ENCODE assay signal across 19 cellular contexts in genomic region chr7:148336411-148336810, GRCh38.
DNase-seq lines count a peak whose midpoint lies in the region; ATAC-seq and TF ChIP-seq lines count a peak whose summit lies in the region.
"Had no signal": no experiment of that assay in that cellular context is flagged by ENCODE, and none has a peak within 500 bp of the region (broad histone marks: within the 10 kb centered on the region; RNA-seq: fewer than 3 reads in every experiment).

No MANE protein-coding gene starts in this region.

- no peak for ATAC-seq in HG02610 (IDR thresholded peaks at IDR 0.05; ENCODE audit: unreplicated experiment)
- ATAC-seq: GM12878, K562 had no signal

- H3K36me3 Mint-ChIP-seq in endodermal cell (ENCODE audit: low read depth): peaks cover 3% of the 10 kb centered on the region
- H3K36me3 Mint-ChIP-seq in CD14-positive monocyte: no peaks in the 10 kb centered on the region
- H3K36me3 Mint-ChIP-seq in activated naive CD4-positive, alpha-beta T cell treated with anti-CD3 and anti-CD28 coated beads for 36 hours (ENCODE audit: low read depth): no peaks in the 10 kb centered on the region
- H3K36me3 Mint-ChIP-seq: CD4-positive, alpha-beta memory T cell had no signal

- H3K27ac Mint-ChIP-seq in endodermal cell (peak overlapping the region; percentile 95), CD14-positive monocyte (no peak overlapping the region)
- H3K27ac Mint-ChIP-seq in activated naive CD4-positive, alpha-beta T cell treated with anti-CD3 and anti-CD28 coated beads for 36 hours: no peak overlapping the region
- H3K27ac Mint-ChIP-seq: CD4-positive, alpha-beta memory T cell had no signal

- H3K4me1 ChIP-seq in endodermal cell (ENCODE audit: control insufficient read depth, insufficient read depth, low read length) (peaks cover 21% of the 10 kb centered on the region), mesodermal cell (ENCODE audit: control insufficient read depth, insufficient read depth, low read length, poor library complexity, severe bottlenecking) (peaks cover 56% of the 10 kb centered on the region)

- H3K9me3 ChIP-seq in endodermal cell (ENCODE audit: control insufficient read depth, low read length) (no peaks in the 10 kb centered on the region), mesodermal cell (ENCODE audit: control insufficient read depth, low read length) (no peaks in the 10 kb centered on the region)
- H3K9me3 ChIP-seq: HAP-1 had no signal

- H3K36me3 ChIP-seq in endodermal cell (ENCODE audit: control insufficient read depth, insufficient read depth, low read length) (peaks cover under 1% of the 10 kb centered on the region), mesodermal cell (ENCODE audit: control insufficient read depth, insufficient read depth, low read length) (no peaks in the 10 kb centered on the region)
- H3K36me3 ChIP-seq: HAP-1 had no signal

- H3K9ac ChIP-seq in endodermal cell (ENCODE audit: extremely low read depth, low read length, poor library complexity, severe bottlenecking): no peak overlapping the region

- CTCF ChIA-PET in activated naive CD4-positive, alpha-beta T cell treated with anti-CD3 and anti-CD28 coated beads for 36 hours (lab: Charles Lee): no interaction called here

- 33 to 57% methylated on average over 1 to 3 of the region's 3 CpGs for WGBS in endodermal cell (ENCODE audit: insufficient coverage in 1 of 2, insufficient read length in 1 of 2), 2 experiments
- 30% methylated on average over 2 of the region's 3 CpGs; no CpG with 5 or more reads in 1 of the 2 experiments for WGBS in mesodermal cell (ENCODE audit: insufficient coverage in 2 of 2), 2 experiments

- H3K27me3 ChIP-seq in endodermal cell (ENCODE audit: control insufficient read depth, insufficient read depth, low read length, poor library complexity, severe bottlenecking): no peaks in the 10 kb centered on the region

- H3K4me3 ChIP-seq in endodermal cell (ENCODE audit: low read length) (peak overlapping the region; percentile 99), mesodermal cell (ENCODE audit: extremely low read depth, insufficient read depth, low read length, poor library complexity, severe bottlenecking) (no peak overlapping the region)
- H3K4me3 ChIP-seq: GM12878, HAP-1, K562 had no signal

- H3K4me1 Mint-ChIP-seq in endodermal cell (peaks cover 53% of the 10 kb centered on the region), CD14-positive monocyte (peaks cover 3% of the 10 kb centered on the region)
- peaks cover 13% of the 10 kb centered on the region for H3K4me1 Mint-ChIP-seq in activated naive CD4-positive, alpha-beta T cell treated with anti-CD3 and anti-CD28 coated beads for 36 hours (ENCODE audit: low read depth)

- peak; percentile 6 for DNase-seq in A172 (ENCODE audit: low spot score)
- peak; percentile 8 for DNase-seq in M059J (ENCODE audit: low read depth)
- DNase-seq in endodermal cell: no peak
- DNase-seq in CD14-positive monocyte (ENCODE audit: low spot score): no peak
- DNase-seq in activated naive CD4-positive, alpha-beta T cell treated with anti-CD3 and anti-CD28 coated beads for 36 hours: no peak
- no peak for DNase-seq in NCI-H1092 (lab: John Stamatoyannopoulos, UW)
- DNase-seq: CD4-positive, alpha-beta memory T cell; EL; MV-4-11; NCI-H187; NCI-H2107; NCI-H510A treated with DMSO at 0.1 percent for 48 hours; NCI-H774; OCI-M1 had no signal

- no peak for TF ChIP-seq CTCF in endodermal cell (conservative IDR thresholded peaks at IDR 0.05)
- TF ChIP-seq CTCF in CD14-positive monocyte (IDR thresholded peaks at IDR 0.05): no peak

- H3K27me3 Mint-ChIP-seq in endodermal cell (ENCODE audit: insufficient read depth): no peaks in the 10 kb centered on the region
- peaks cover 42 to 53% (median 42%) of the 10 kb centered on the region in 3 donors for H3K27me3 Mint-ChIP-seq in CD14-positive monocyte (ENCODE audit: low read depth in 3 of 3)
- H3K27me3 Mint-ChIP-seq in activated naive CD4-positive, alpha-beta T cell treated with anti-CD3 and anti-CD28 coated beads for 36 hours (ENCODE audit: low read depth): peaks cover 50% of the 10 kb centered on the region

- H3K27ac ChIP-seq in endodermal cell (ENCODE audit: low read depth, low read length) (no peak overlapping the region), mesodermal cell (ENCODE audit: low read depth, low read length, severe bottlenecking) (peak overlapping the region; percentile 58)

- H3K4me3 Mint-ChIP-seq in endodermal cell (no peak overlapping the region), CD14-positive monocyte (no peak overlapping the region)
- H3K4me3 Mint-ChIP-seq in activated naive CD4-positive, alpha-beta T cell treated with anti-CD3 and anti-CD28 coated beads for 36 hours: no peak overlapping the region

- intact Hi-C loops in CD14-positive monocyte (cut with micrococcal nuclease): no loop called here
- intact Hi-C loops in activated naive CD4-positive, alpha-beta T cell treated with anti-CD3 and anti-CD28 coated beads for 36 hours (cut with micrococcal nuclease): no loop called here

- peaks cover 3% of the 10 kb centered on the region for H3K9me3 Mint-ChIP-seq in endodermal cell
- H3K9me3 Mint-ChIP-seq in CD14-positive monocyte: peaks cover 2 to 10% (median 3%) of the 10 kb centered on the region in 7 donors
- peaks cover 2% of the 10 kb centered on the region for H3K9me3 Mint-ChIP-seq in activated naive CD4-positive, alpha-beta T cell treated with anti-CD3 and anti-CD28 coated beads for 36 hours

Comparison
In these comparisons a context has a peak if more than half of its experiments do, and no peak if none do; other contexts are left out.
1. DNase-seq: peak in A172 (single experiment) and M059J (single experiment); none in endodermal cell (single experiment), CD14-positive monocyte (single experiment), activated naive CD4-positive, alpha-beta T cell treated with anti-CD3 and anti-CD28 coated beads for 36 hours (single experiment) and NCI-H1092 (single experiment).